Comparison of ENCODE assay signal across 16 cellular contexts in the genomic region with DNA sequence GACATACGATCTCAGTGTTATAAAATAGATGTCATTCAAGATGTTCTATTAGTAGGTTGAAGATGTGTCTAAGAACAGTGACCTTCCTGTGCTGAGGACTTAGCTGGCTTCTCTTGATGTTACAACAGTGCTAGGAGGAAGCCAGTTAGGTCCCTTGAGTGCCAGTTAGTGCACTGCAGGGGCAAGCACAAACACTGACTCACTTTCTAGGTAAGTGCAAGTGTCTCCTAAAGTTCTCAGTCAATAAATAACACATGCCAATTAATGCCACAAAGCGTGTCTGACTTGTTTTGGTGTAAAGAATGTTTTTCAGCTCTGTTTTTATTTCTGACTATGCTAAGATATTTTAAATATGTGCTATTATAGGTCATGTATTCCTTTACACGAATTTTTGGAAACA.
"Had no signal": no experiment of that assay in that cellular context is flagged by ENCODE, and none has a peak within 500 bp of the region (broad histone marks: within the 10 kb centered on the region; RNA-seq: fewer than 3 reads in every experiment).

No MANE protein-coding gene starts in this region.

- H3K27me3 ChIP-seq: dorsolateral prefrontal cortex, heart left ventricle had no signal

- DNase-seq: activated CD4-positive, alpha-beta memory T cell treated with anti-CD3 and anti-CD28 coated beads, Interleukin-2, amount 10 ng/mL, durations not matched to agents 7 days and 5 days; activated CD4-positive, alpha-beta T cell treated with anti-CD3 and anti-CD28 coated beads for 36 hours; activated naive CD8-positive, alpha-beta T cell treated with anti-CD3 and anti-CD28 coated beads, Interleukin-2, amount 10 ng/mL, durations not matched to agents 7 days and 5 days; activated T-cell treated with anti-CD3 and anti-CD28 coated beads, Interleukin-2, amount 50 U/mL, for 72 hours; anterior cingulate cortex; dorsolateral prefrontal cortex; heart left ventricle; left ventricle myocardium inferior; nephron progenitor cell; stimulated activated CD4-positive, alpha-beta T cell treated with anti-CD3 and anti-CD28 coated beads, Interleukin-2, amount 100 ng/mL, for 24 hours; stimulated activated naive B cell treated with anti-CD40 and anti-IgM and Interleukin-4, amounts not matched to agents 10 μg/mL and 1 μg/mL and 100 μg/mL, for 72 hours; substantia nigra; T-helper 9 cell; WERI-Rb-1 had no signal

- H3K4me1 Mint-ChIP-seq: activated CD4-positive, alpha-beta memory T cell treated with anti-CD3 and anti-CD28 coated beads, Interleukin-2, amount 10 ng/mL, durations not matched to agents 7 days and 5 days; activated CD4-positive, alpha-beta T cell treated with anti-CD3 and anti-CD28 coated beads for 36 hours; activated naive CD8-positive, alpha-beta T cell treated with anti-CD3 and anti-CD28 coated beads, Interleukin-2, amount 10 ng/mL, durations not matched to agents 7 days and 5 days; stimulated activated naive B cell treated with anti-CD40 and anti-IgM and Interleukin-4, amounts not matched to agents 10 μg/mL and 1 μg/mL and 100 μg/mL, for 72 hours had no signal

- ATAC-seq: activated CD4-positive, alpha-beta T cell treated with anti-CD3 and anti-CD28 coated beads for 36 hours; activated T-cell treated with anti-CD3 and anti-CD28 coated beads, Interleukin-2, amount 50 U/mL, for 72 hours; heart left ventricle; sciatic nerve; stimulated activated naive B cell treated with anti-CD40 and anti-IgM and Interleukin-4, amounts not matched to agents 10 μg/mL and 1 μg/mL and 100 μg/mL, for 72 hours had no signal

- H3K27me3 Mint-ChIP-seq: activated CD4-positive, alpha-beta memory T cell treated with anti-CD3 and anti-CD28 coated beads, Interleukin-2, amount 10 ng/mL, durations not matched to agents 7 days and 5 days; activated CD4-positive, alpha-beta T cell treated with anti-CD3 and anti-CD28 coated beads for 36 hours; activated naive CD8-positive, alpha-beta T cell treated with anti-CD3 and anti-CD28 coated beads, Interleukin-2, amount 10 ng/mL, durations not matched to agents 7 days and 5 days; stimulated activated naive B cell treated with anti-CD40 and anti-IgM and Interleukin-4, amounts not matched to agents 10 μg/mL and 1 μg/mL and 100 μg/mL, for 72 hours had no signal

- H3K4me3 Mint-ChIP-seq: activated CD4-positive, alpha-beta memory T cell treated with anti-CD3 and anti-CD28 coated beads, Interleukin-2, amount 10 ng/mL, durations not matched to agents 7 days and 5 days; activated CD4-positive, alpha-beta T cell treated with anti-CD3 and anti-CD28 coated beads for 36 hours; activated naive CD8-positive, alpha-beta T cell treated with anti-CD3 and anti-CD28 coated beads, Interleukin-2, amount 10 ng/mL, durations not matched to agents 7 days and 5 days; activated T-cell treated with anti-CD3 and anti-CD28 coated beads, Interleukin-2, amount 50 U/mL, for 72 hours; nephron progenitor cell; stimulated activated naive B cell treated with anti-CD40 and anti-IgM and Interleukin-4, amounts not matched to agents 10 μg/mL and 1 μg/mL and 100 μg/mL, for 72 hours had no signal

- H3K27ac Mint-ChIP-seq: activated CD4-positive, alpha-beta memory T cell treated with anti-CD3 and anti-CD28 coated beads, Interleukin-2, amount 10 ng/mL, durations not matched to agents 7 days and 5 days; activated CD4-positive, alpha-beta T cell treated with anti-CD3 and anti-CD28 coated beads for 36 hours; activated naive CD8-positive, alpha-beta T cell treated with anti-CD3 and anti-CD28 coated beads, Interleukin-2, amount 10 ng/mL, durations not matched to agents 7 days and 5 days; activated T-cell treated with anti-CD3 and anti-CD28 coated beads, Interleukin-2, amount 50 U/mL, for 72 hours; nephron progenitor cell; stimulated activated naive B cell treated with anti-CD40 and anti-IgM and Interleukin-4, amounts not matched to agents 10 μg/mL and 1 μg/mL and 100 μg/mL, for 72 hours had no signal

- H3K36me3 ChIP-seq: heart left ventricle, left ventricle myocardium inferior, prostate gland, WERI-Rb-1 had no signal

- H3K4me1 ChIP-seq: heart left ventricle, left ventricle myocardium inferior, prostate gland had no signal

- H3K4me3 ChIP-seq: dorsolateral prefrontal cortex, heart left ventricle, left ventricle myocardium inferior, prostate gland had no signal

- H3K36me3 Mint-ChIP-seq: activated naive CD8-positive, alpha-beta T cell treated with anti-CD3 and anti-CD28 coated beads, Interleukin-2, amount 10 ng/mL, durations not matched to agents 7 days and 5 days; stimulated activated naive B cell treated with anti-CD40 and anti-IgM and Interleukin-4, amounts not matched to agents 10 μg/mL and 1 μg/mL and 100 μg/mL, for 72 hours had no signal

- H3K9me3 Mint-ChIP-seq: activated CD4-positive, alpha-beta memory T cell treated with anti-CD3 and anti-CD28 coated beads, Interleukin-2, amount 10 ng/mL, durations not matched to agents 7 days and 5 days; activated naive CD8-positive, alpha-beta T cell treated with anti-CD3 and anti-CD28 coated beads, Interleukin-2, amount 10 ng/mL, durations not matched to agents 7 days and 5 days had no signal

- H3K9me3 ChIP-seq: prostate gland had no signal

- H3K27ac ChIP-seq: dorsolateral prefrontal cortex, heart left ventricle, left ventricle myocardium inferior, prostate gland, WERI-Rb-1 had no signal
